Comparison of ENCODE assay signal across 1 cellular context in the genomic region with DNA sequence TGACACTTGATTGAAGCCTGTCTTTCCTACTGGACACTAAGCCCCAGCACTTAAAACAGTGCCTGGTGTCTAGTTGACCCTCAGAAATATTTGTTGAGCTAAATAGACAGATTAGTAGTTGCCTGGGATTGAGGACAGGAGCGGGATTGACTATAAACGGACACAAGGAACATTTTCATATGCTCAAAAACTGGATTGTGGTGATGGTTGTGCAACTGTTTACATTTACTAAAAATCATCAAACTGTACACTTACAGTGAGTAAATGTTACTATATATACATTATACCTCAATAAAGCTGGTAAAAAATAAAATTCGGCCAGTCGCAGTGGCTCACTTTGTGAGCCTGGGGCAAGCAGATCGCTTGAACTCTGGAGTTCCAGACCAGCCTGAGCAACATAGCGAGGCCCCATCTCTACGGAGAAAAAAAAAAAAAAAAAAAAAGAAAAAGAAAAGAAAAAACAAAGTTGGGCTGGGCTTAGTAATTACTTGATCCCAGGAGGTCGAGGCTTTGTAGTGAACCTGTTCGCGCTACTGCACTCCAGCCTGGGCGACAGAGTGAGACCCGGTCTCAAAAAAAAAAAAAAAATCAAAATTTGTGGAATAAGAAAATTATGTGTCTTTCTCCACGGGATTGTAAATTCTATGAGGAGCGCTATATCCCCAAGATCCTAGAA.
TF ChIP-seq lines count a peak whose summit lies in the region.

No MANE protein-coding gene starts in this region.

TF ChIP-seq in HCT116, 20 proteins besides CTCF, POLR2A, EP300 and RAD21 (continued from another document):
- TF ChIP-seq, protein P1, sequence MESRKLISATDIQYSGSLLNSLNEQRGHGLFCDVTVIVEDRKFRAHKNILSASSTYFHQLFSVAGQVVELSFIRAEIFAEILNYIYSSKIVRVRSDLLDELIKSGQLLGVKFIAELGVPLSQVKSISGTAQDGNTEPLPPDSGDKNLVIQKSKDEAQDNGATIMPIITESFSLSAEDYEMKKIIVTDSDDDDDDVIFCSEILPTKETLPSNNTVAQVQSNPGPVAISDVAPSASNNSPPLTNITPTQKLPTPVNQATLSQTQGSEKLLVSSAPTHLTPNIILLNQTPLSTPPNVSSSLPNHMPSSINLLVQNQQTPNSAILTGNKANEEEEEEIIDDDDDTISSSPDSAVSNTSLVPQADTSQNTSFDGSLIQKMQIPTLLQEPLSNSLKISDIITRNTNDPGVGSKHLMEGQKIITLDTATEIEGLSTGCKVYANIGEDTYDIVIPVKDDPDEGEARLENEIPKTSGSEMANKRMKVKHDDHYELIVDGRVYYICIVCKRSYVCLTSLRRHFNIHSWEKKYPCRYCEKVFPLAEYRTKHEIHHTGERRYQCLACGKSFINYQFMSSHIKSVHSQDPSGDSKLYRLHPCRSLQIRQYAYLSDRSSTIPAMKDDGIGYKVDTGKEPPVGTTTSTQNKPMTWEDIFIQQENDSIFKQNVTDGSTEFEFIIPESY (IDR thresholded peaks at IDR 0.05; ENCODE audit: extremely low read depth, insufficient replicate concordance, low read length) = no peak
- TF ChIP-seq YY1 (IDR thresholded peaks at IDR 0.05; ENCODE audit: extremely low read depth, insufficient replicate concordance, low read depth, low read length) (no peak), ELF1 (IDR thresholded peaks at IDR 0.05; ENCODE audit: borderline replicate concordance, low read depth) (no peak), SRF (IDR thresholded peaks at IDR 0.05; ENCODE audit: low read depth) (no peak), ZNF274 (IDR thresholded peaks at IDR 0.05; ENCODE audit: low read depth, low read length) (no peak), EGR1 (IDR thresholded peaks at IDR 0.05; ENCODE audit: low read depth) (no peak), EZH2phosphoT487 (IDR thresholded peaks at IDR 0.05; ENCODE audit: borderline replicate concordance) (no peak), EZH2 (IDR thresholded peaks at IDR 0.05) (no peak), POLR2AphosphoS5 (IDR thresholded peaks at IDR 0.05; ENCODE audit: low read depth, low read length) (no peak), SIN3A (IDR thresholded peaks at IDR 0.05; ENCODE audit: low read depth) (no peak)
- TF ChIP-seq, protein P2, sequence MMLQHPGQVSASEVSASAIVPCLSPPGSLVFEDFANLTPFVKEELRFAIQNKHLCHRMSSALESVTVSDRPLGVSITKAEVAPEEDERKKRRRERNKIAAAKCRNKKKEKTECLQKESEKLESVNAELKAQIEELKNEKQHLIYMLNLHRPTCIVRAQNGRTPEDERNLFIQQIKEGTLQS (IDR thresholded peaks at IDR 0.05) = no peak
- TF ChIP-seq, protein P3, sequence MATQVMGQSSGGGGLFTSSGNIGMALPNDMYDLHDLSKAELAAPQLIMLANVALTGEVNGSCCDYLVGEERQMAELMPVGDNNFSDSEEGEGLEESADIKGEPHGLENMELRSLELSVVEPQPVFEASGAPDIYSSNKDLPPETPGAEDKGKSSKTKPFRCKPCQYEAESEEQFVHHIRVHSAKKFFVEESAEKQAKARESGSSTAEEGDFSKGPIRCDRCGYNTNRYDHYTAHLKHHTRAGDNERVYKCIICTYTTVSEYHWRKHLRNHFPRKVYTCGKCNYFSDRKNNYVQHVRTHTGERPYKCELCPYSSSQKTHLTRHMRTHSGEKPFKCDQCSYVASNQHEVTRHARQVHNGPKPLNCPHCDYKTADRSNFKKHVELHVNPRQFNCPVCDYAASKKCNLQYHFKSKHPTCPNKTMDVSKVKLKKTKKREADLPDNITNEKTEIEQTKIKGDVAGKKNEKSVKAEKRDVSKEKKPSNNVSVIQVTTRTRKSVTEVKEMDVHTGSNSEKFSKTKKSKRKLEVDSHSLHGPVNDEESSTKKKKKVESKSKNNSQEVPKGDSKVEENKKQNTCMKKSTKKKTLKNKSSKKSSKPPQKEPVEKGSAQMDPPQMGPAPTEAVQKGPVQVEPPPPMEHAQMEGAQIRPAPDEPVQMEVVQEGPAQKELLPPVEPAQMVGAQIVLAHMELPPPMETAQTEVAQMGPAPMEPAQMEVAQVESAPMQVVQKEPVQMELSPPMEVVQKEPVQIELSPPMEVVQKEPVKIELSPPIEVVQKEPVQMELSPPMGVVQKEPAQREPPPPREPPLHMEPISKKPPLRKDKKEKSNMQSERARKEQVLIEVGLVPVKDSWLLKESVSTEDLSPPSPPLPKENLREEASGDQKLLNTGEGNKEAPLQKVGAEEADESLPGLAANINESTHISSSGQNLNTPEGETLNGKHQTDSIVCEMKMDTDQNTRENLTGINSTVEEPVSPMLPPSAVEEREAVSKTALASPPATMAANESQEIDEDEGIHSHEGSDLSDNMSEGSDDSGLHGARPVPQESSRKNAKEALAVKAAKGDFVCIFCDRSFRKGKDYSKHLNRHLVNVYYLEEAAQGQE (IDR thresholded peaks at IDR 0.05; ENCODE audit: low read depth) = no peak
